ENCODE assay signal across 15 cellular contexts in genomic region chr10:7583626-7584025, GRCh38.
A peak's percentile ranks its signal among the peaks of the same experiment; 100 is the strongest.
DNase-seq lines count a peak whose midpoint lies in the region; ATAC-seq and TF ChIP-seq lines count a peak whose summit lies in the region.
"Had no signal": no experiment of that assay in that cellular context is flagged by ENCODE, and none has a peak within 500 bp of the region (broad histone marks: within the 10 kb centered on the region; RNA-seq: fewer than 3 reads in every experiment).

No MANE protein-coding gene starts in this region.

- no peaks in the 10 kb centered on the region for H3K4me1 ChIP-seq in right atrium auricular region

- no peak overlapping the region for H3K27ac ChIP-seq in right atrium auricular region
- H3K27ac ChIP-seq: 22Rv1 had no signal

- no peaks in the 10 kb centered on the region for H3K27me3 ChIP-seq in right atrium auricular region

- H3K4me3 ChIP-seq in right atrium auricular region = no peak overlapping the region

- peak; percentile 73 for ATAC-seq in Right ventricle myocardium inferior
- ATAC-seq: CD8-positive, alpha-beta T cell; HCT116 had no signal

- no peak for DNase-seq in Right ventricle myocardium inferior (ENCODE audit: missing footprints)
- no peak for DNase-seq in right atrium auricular region (ENCODE audit: low spot score)
- DNase-seq in cerebellum (ENCODE audit: low spot score) = peak; percentile 81
- peak; percentile 8 for DNase-seq in midbrain (lab: John Stamatoyannopoulos, UW)
- no peak for DNase-seq in HT-29 (ENCODE audit: low spot score)
- no peak for DNase-seq in activated T-cell treated with anti-CD3 and anti-CD28 coated beads for 4 hours
- DNase-seq in T-helper 9 cell = no peak
- DNase-seq: CD8-positive, alpha-beta T cell; COR-L47; DMS153; DMS79 treated with DMSO at 0.1 percent for 48 hours; EL; GDM1 had no signal

- intact Hi-C loops in Right ventricle myocardium inferior (cut with DNase I) = no loop called here

- no peaks in the 10 kb centered on the region for H3K36me3 ChIP-seq in right atrium auricular region

- H3K9me3 ChIP-seq in right atrium auricular region = no peaks in the 10 kb centered on the region

- no peak for TF ChIP-seq CTCF in right atrium auricular region (IDR thresholded peaks at IDR 0.05)

Comparison
In these comparisons a context has a peak if more than half of its experiments do, and no peak if none do; other contexts are left out.
1. DNase-seq: peak in cerebellum (single experiment) and midbrain (single experiment); none in Right ventricle myocardium inferior (single experiment), right atrium auricular region (single experiment), HT-29 (single experiment), activated T-cell treated with anti-CD3 and anti-CD28 coated beads for 4 hours (single experiment) and T-helper 9 cell (single experiment).